In the genomic region with DNA sequence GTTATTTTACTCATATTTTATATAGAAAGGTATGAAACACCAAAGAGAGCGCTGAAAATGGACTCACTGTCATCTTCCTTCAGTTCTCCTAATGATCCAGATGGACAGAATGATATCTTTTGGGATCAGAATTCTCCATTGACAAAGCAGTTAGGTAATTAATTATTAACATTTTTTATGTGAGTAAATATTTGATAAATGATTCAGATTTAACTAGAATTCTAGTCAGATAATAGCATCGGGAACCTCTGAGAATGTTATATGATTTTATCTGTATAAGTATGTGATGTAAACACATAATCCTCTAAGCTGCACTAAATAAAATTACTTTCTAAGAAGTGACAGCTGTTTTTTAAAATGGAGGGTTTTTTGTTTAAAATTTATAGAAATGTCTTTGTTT, we compare ENCODE assay signal across 17 cellular contexts. TPM values are rescaled to one million over a fixed set of nuclear protein-coding genes. Genes with fewer than 3 reads are reported as not detected.
A peak's percentile ranks its signal among the peaks of the same experiment; 100 is the strongest.
DNase-seq lines count a peak whose midpoint lies in the region; ATAC-seq and TF ChIP-seq lines count a peak whose summit lies in the region.
"Had no signal": no experiment of that assay in that cellular context is flagged by ENCODE, and none has a peak within 500 bp of the region (broad histone marks: within the 10 kb centered on the region; RNA-seq: fewer than 3 reads in every experiment).

No MANE protein-coding gene starts in this region.

- intact Hi-C loops in aorta (cut with DNase I) = loop anchor here in 1 of 2 donors (10.0 kb wide), 1 partner anchor 144 kb away; no protein-coding TSS in a partner anchor

- peaks cover 5 to 7% (median 6%) of the 10 kb centered on the region in 3 donors for H3K27me3 Mint-ChIP-seq in immature natural killer cell (ENCODE audit: low read depth in 3 of 3)

- H3K9me2 ChIP-seq in GM23248 (ENCODE audit: insufficient read depth) = no peaks in the 10 kb centered on the region

- H3K27ac Mint-ChIP-seq in immature natural killer cell = peak overlapping the region in 2 of 6 donors; percentile 59 to 97

- peaks cover 45% of the 10 kb centered on the region for H3K79me2 ChIP-seq in GM23248 (ENCODE audit: insufficient read depth)

- no peaks in the 10 kb centered on the region for H4K20me1 ChIP-seq in GM23248 (ENCODE audit: insufficient read depth)

- H3K4me1 Mint-ChIP-seq in immature natural killer cell = peaks cover 25 to 57% of the 10 kb centered on the region in 2 donors

- DNase-seq in GM23248 = no peak
- DNase-seq in RWPE2 (ENCODE audit: low spot score) = no peak
- no peak for DNase-seq in immature natural killer cell
- no peak for DNase-seq in NCI-H526 (lab: John Stamatoyannopoulos, UW)
- no peak for DNase-seq in aorta
- DNase-seq in superior temporal gyrus (ENCODE audit: extremely low spot score) = no peak
- DNase-seq: activated CD4-positive, alpha-beta T cell treated with anti-CD3 and anti-CD28 coated beads, Interleukin-2, amount 50 U/mL, for 48 hours; EL; NCI-H1105 treated with DMSO at 0.1 percent for 48 hours; NCI-H446; nucleus accumbens; T1000 had no signal

- peak overlapping the region; percentile 81 for H3K4me2 ChIP-seq in GM23248 (ENCODE audit: unreplicated experiment)

- in situ Hi-C loops in GM23248 (cut with MboI) = no loop called here

- no peaks in the 10 kb centered on the region for H3K9me3 ChIP-seq in GM23248 (ENCODE audit: low read depth)
- no peaks in the 10 kb centered on the region for H3K9me3 ChIP-seq in RWPE2 (ENCODE audit: severe bottlenecking)
- no peaks in the 10 kb centered on the region for H3K9me3 ChIP-seq in aorta (ENCODE audit: control insufficient read depth, low read length)
- H3K9me3 ChIP-seq: spleen, suprapubic skin had no signal

- TF ChIP-seq CTCF in 22Rv1 (IDR thresholded peaks at IDR 0.05) (no peak), RWPE2 (IDR thresholded peaks at IDR 0.05; ENCODE audit: poor library complexity, severe bottlenecking) (no peak)

- H3K4me3 Mint-ChIP-seq in immature natural killer cell = peak overlapping the region in 3 of 5 donors; percentile 97 to 99 (median 98)

- H3K36me3 Mint-ChIP-seq in immature natural killer cell = peaks cover 8 to 12% (median 8%) of the 10 kb centered on the region in 3 donors

- no peak overlapping the region; the same call in 1 of the 2 replicates for H3K4me3 ChIP-seq in GM23248
- no peak overlapping the region for H3K4me3 ChIP-seq in RWPE2 (ENCODE audit: severe bottlenecking)
- no peak overlapping the region for H3K4me3 ChIP-seq in aorta (ENCODE audit: low read length in 2 of 2)
- H3K4me3 ChIP-seq: lung had no signal

- no peak for ATAC-seq in RWPE2 (ENCODE audit: low read depth)
- no peak for ATAC-seq in aorta (ENCODE audit: low FRiP score)
- ATAC-seq in GM18520 (IDR thresholded peaks at IDR 0.05; ENCODE audit: unreplicated experiment) = no peak

- peaks cover 47% of the 10 kb centered on the region for H3K4me1 ChIP-seq in GM23248 (ENCODE audit: insufficient read depth)
- H3K4me1 ChIP-seq in RWPE2 (ENCODE audit: insufficient read depth, poor library complexity, severe bottlenecking) = peaks cover 51% of the 10 kb centered on the region
- peaks cover 0 to 3% of the 10 kb centered on the region in 2 donors for H3K4me1 ChIP-seq in aorta (ENCODE audit: control insufficient read depth in 1 of 2, insufficient read depth in 2 of 2, low read length in 2 of 2)

- no peaks in the 10 kb centered on the region for H3K9me3 Mint-ChIP-seq in immature natural killer cell

- H3K27me3 ChIP-seq in GM23248 (replicated peaks; ENCODE audit: insufficient read depth) = no peaks in the 10 kb centered on the region
- H3K27me3 ChIP-seq in RWPE2 (ENCODE audit: insufficient read depth, poor library complexity, severe bottlenecking) = no peaks in the 10 kb centered on the region
- no peaks in the 10 kb centered on the region for H3K27me3 ChIP-seq in aorta (ENCODE audit: control insufficient read depth in 1 of 2, insufficient read depth in 2 of 2, low read length in 1 of 2)
- H3K27me3 ChIP-seq: spleen, suprapubic skin had no signal

- peaks cover 24% of the 10 kb centered on the region for H3K36me3 ChIP-seq in GM23248 (ENCODE audit: low read depth)
- H3K36me3 ChIP-seq in RWPE2 (ENCODE audit: low read depth) = peaks cover 56% of the 10 kb centered on the region
- no peaks in the 10 kb centered on the region for H3K36me3 ChIP-seq in aorta (ENCODE audit: control insufficient read depth in 1 of 2, insufficient read depth in 2 of 2, low read length in 1 of 2)

- peak overlapping the region; percentile 93 for H3K27ac ChIP-seq in 22Rv1
- H3K27ac ChIP-seq in GM23248 = no peak overlapping the region; the same call in 1 of the 2 replicates
- peak overlapping the region; percentile 87 for H3K27ac ChIP-seq in RWPE2 (ENCODE audit: poor library complexity, severe bottlenecking)
- no peak overlapping the region for H3K27ac ChIP-seq in aorta (ENCODE audit: low read depth in 1 of 2, low read length in 2 of 2)
- H3K27ac ChIP-seq: spleen, suprapubic skin had no signal

- H3K9ac ChIP-seq in GM23248 = no peak overlapping the region

- peaks cover 9% of the 10 kb centered on the region for H3F3A ChIP-seq in GM23248 (ENCODE audit: insufficient read depth)

- no peak overlapping the region for H2AFZ ChIP-seq in GM23248

- WGBS in GM23248 (ENCODE audit: low coverage in 1 of 2, low lambda C conversion rate in 2 of 2, missing lambda C conversion rate in 2 of 2), 2 experiments = 82 to 90% methylated on average over 2 of the region's 2 CpGs
- 70 to 77% methylated on average over 2 of the region's 2 CpGs for WGBS in aorta, 2 donors

RNA-seq across cellular contexts. Expression of a gene that starts 2.0 kb away (rescaled TPM):
- 16.0 and 18.6 TPM in 2 replicates for total RNA-seq in GM23248 (2014; rRNA removed; shearing (Covaris generic))
- polyA plus RNA-seq in GM23248 (2016; fragmentation: Nextera tagmentation; extraction: Ambion mirVana) (8.6 and 9.2 TPM in 2 replicates), immature natural killer cell (1 to 10 TPM; 3.1 to 4.3 (median 4.2) TPM), aorta (10 to 100 TPM in 1 of 2 donors, 1 to 10 TPM in 1; 8.3 to 14.6 TPM)
- total RNA-seq in aorta = 10 to 100 TPM; 11.7 to 14.9 TPM

Comparison
In these comparisons a context has a peak if more than half of its experiments do, and no peak if none do; other contexts are left out.
1. H3K27ac ChIP-seq: peak in 22Rv1 (single experiment) and RWPE2 (single experiment); none in GM23248 (single experiment) and aorta (0 of 2).